In the genomic region with DNA sequence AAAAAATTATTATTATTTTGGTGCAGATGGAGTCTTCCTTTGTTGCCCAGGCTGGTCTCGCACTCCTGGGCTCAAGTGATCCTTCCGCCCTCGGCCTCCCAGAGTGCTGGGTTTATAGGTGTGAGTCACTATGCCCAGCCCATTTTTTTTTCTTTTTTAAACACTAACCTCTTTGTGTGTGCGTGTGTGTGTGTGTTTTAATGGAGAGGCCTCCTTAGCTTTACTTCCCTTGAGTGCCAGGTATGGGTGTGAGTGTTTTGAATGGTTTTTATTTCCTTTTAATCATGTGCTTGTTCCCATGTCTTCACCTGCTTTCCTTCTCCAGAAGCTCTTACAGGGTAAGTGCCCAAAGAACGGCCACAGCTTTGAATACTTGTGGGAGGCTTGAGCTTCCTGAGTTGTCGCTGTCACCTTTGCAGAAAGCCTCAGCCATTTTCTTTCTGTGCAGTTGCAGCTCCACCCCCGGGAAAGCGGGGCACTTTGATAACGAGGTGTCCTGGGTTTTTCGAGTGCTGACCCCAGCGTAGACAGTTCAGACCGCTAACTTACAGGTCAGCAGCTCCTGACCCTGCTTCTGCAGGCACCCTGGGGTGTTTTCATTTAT, we compare ENCODE assay signal across 11 cellular contexts. TPM values are rescaled to one million over a fixed set of nuclear protein-coding genes. Genes with fewer than 3 reads are reported as not detected.
DNase-seq lines count a peak whose midpoint lies in the region; ATAC-seq and TF ChIP-seq lines count a peak whose summit lies in the region.
"Had no signal": no experiment of that assay in that cellular context is flagged by ENCODE, and none has a peak within 500 bp of the region (broad histone marks: within the 10 kb centered on the region; RNA-seq: fewer than 3 reads in every experiment).

No MANE protein-coding gene starts in this region.

- peaks cover 68% of the 10 kb centered on the region for H3K79me2 ChIP-seq in hepatocyte

- TF ChIP-seq CTCF in hepatocyte (IDR thresholded peaks at IDR 0.05; ENCODE audit: poor library complexity) (no peak), tibial artery (IDR thresholded peaks at IDR 0.05) (no peak)

- H3K9me3 ChIP-seq in hepatocyte (ENCODE audit: low read depth), result no peaks in the 10 kb centered on the region
- no peaks in the 10 kb centered on the region for H3K9me3 ChIP-seq in tibial artery

- H3K4me3 ChIP-seq in hepatocyte (no peak overlapping the region), tibial artery (no peak overlapping the region)

- H3K36me3 ChIP-seq in hepatocyte (replicated peaks; ENCODE audit: insufficient read depth, low read depth) (no peaks in the 10 kb centered on the region), tibial artery (peaks cover 15 to 43% (median 17%) of the 10 kb centered on the region in 3 donors)

- no peaks in the 10 kb centered on the region for H3K9me2 ChIP-seq in hepatocyte (replicated peaks; ENCODE audit: insufficient read depth)

- DNase-seq in SIG-M5 treated with dmso at 0.1 percent for 504 hours (lab: John Stamatoyannopoulos, UW; ENCODE audit: unreplicated experiment), result peak; percentile 25
- no peak for DNase-seq in SIG-M5 (lab: John Stamatoyannopoulos, UW)
- DNase-seq in RPMI7951 (ENCODE audit: low read depth), result peak; percentile 67
- DNase-seq in hepatocyte (ENCODE audit: low spot score), result peak; percentile 73
- DNase-seq in tibial artery, result no peak
- DNase-seq in iPS-NIHi7 (ENCODE audit: extremely low spot score), result no peak
- DNase-seq: foreskin melanocyte, H7, T-helper 17 cell had no signal

- peaks cover 15% of the 10 kb centered on the region for H4K20me1 ChIP-seq in hepatocyte (ENCODE audit: insufficient read depth, poor library complexity, severe bottlenecking)

- peak overlapping the region; percentile 93 for H3K27ac ChIP-seq in hepatocyte
- H3K27ac ChIP-seq in tibial artery, result peak overlapping the region; percentile 81 to 90

- intact Hi-C loops in tibial artery (cut with DNase I; ENCODE audit: low total_unique reads), result no loop called here

- peak overlapping the region; percentile 34 for H3K4me2 ChIP-seq in hepatocyte

- H3K27me3 ChIP-seq in hepatocyte (no peaks in the 10 kb centered on the region), tibial artery (no peaks in the 10 kb centered on the region)

- no peak for ATAC-seq in GM21367 (IDR thresholded peaks at IDR 0.05; ENCODE audit: unreplicated experiment)
- ATAC-seq in activated CD4-positive, CD25-positive, alpha-beta regulatory T cell treated with anti-CD3 and anti-CD28 coated beads, Interleukin-2, amount 50 U/mL, for 24 hours, result no peak
- ATAC-seq: T-helper 17 cell had no signal

- H3K4me1 ChIP-seq in hepatocyte (ENCODE audit: insufficient read depth) (peaks cover 37% of the 10 kb centered on the region), tibial artery (peaks cover 0 to 90% (median 67%) of the 10 kb centered on the region in 4 donors)

- 49% methylated on average over 12 of the region's 12 CpGs for WGBS in hepatocyte (ENCODE audit: low lambda C conversion rate, missing lambda C conversion rate)

- H2AFZ ChIP-seq in hepatocyte, result no peak overlapping the region

RNA-seq across cellular contexts. Expression of a gene that starts 22.6 kb away (rescaled TPM):
- total RNA-seq in RPMI7951 (2014; rRNA removed; shearing (Covaris generic)), result 8.3 and 8.9 TPM in 2 replicates
- total RNA-seq in hepatocyte, result 46.7 and 59.1 TPM in 2 replicates
- polyA plus RNA-seq in hepatocyte, result 28.0 and 33.0 TPM in 2 replicates

Comparison
In these comparisons a context has a peak if more than half of its experiments do, and no peak if none do; other contexts are left out.
1. DNase-seq: peak in SIG-M5 treated with dmso at 0.1 percent for 504 hours (single experiment), RPMI7951 (single experiment) and hepatocyte (single experiment); none in SIG-M5 (single experiment), tibial artery (0 of 2) and iPS-NIHi7 (single experiment).